32 cellular contexts compared by ENCODE assay signal in the genomic region with DNA sequence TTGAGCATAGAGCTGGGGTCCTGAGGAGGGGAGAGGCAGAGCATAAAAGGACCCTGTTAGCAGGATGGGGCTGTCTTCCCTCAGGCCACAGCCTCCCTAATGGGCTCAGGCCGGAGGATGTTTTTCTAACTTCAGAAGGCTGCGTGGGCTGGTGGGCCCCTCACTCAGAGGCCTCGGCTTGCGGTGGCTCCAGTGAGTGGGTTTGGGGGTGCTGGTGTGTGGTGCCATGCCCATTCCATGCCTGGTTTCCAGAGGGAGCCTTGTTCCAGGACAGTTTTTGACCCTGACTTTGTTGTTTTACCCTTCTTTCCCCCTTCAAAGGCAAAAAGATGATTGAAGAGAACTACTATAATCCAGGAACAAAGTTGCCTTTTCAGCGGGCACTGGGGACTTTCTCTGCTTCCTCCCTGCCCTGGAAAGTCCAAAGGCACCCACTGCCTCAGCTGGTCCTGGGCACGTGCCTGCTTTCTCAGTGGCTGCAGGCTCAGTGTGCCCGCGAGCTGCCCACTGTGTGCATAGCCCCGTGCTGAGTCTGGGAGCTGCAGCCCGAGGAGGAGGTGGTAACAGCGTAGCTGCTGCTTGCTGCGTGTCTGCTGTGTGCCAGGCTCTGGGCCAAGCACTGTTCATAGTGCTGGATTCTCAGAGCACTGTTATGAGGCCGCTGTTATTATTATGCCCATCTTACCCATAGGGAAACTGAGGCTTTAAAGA.
"Had no signal": no experiment of that assay in that cellular context is flagged by ENCODE, and none has a peak within 500 bp of the region (broad histone marks: within the 10 kb centered on the region; RNA-seq: fewer than 3 reads in every experiment).

No MANE protein-coding gene starts in this region.

- H3K9me3 Mint-ChIP-seq: T-helper 1 cell treated with Interleukin-12 subunit alpha and Interleukin-12 subunit beta and Interleukin-4 antibody, amounts not matched to agents 30 μg/mL and 1 μg/mL, for 36 hours had no signal

- DNase-seq: activated B cell treated with CpG ODN at 0.5 μM for 24 hours; activated CD4-positive, alpha-beta memory T cell treated with anti-CD3 and anti-CD28 coated beads for 36 hours; activated CD4-positive, alpha-beta T cell treated with anti-CD3 and anti-CD28 coated beads for 4 hours; activated CD4-positive, alpha-beta T cell treated with anti-CD3 and anti-CD28 coated beads, Interleukin-2, amount 50 U/mL, for 1 hour; activated CD4-positive, CD25-positive, alpha-beta regulatory T cell treated with anti-CD3 and anti-CD28 coated beads, Interleukin-2, amount 50 U/mL, for 72 hours; activated CD8-positive, alpha-beta memory T cell treated with anti-CD3 and anti-CD28 coated beads for 24 hours; activated CD8-positive, alpha-beta memory T cell treated with anti-CD3 and anti-CD28 coated beads, Interleukin-2, amount 10 ng/mL, durations not matched to agents 7 days and 5 days; activated CD8-positive, alpha-beta memory T cell treated with anti-CD3 and anti-CD28 coated beads, Interleukin-2, amount 50 U/mL, for 48 hours; activated effector memory CD4-positive, alpha-beta T cell treated with Interleukin-2 at 50 U/mL for 16 hours; activated naive CD4-positive, alpha-beta T cell treated with anti-CD3 and anti-CD28 coated beads, Interleukin-2, amount 10 ng/mL, durations not matched to agents 7 days and 5 days; activated T-cell treated with anti-CD3 and anti-CD28 coated beads, Interleukin-2, amount 50 U/mL, for 48 hours; amniotic stem cell; aorta; brain microvascular endothelial cell; Karpas-422; KBM-7; NCI-H1105; NCI-H1417 treated with DMSO at 0.1 percent for 48 hours; NCI-H1930; NCI-H2081 treated with DMSO at 0.1 percent for 48 hours; NCI-H226; NCI-H446 treated with DMSO at 0.1 percent for 48 hours; NCI-H524; NCI-H69; PC-3; Peyer's patch; RPMI8226; SHP77 treated with DMSO at 0.1 percent for 48 hours; SK-N-SH had no signal

- H3K36me3 Mint-ChIP-seq: activated naive CD4-positive, alpha-beta T cell treated with anti-CD3 and anti-CD28 coated beads, Interleukin-2, amount 10 ng/mL, durations not matched to agents 7 days and 5 days had no signal

- H3K4me1 Mint-ChIP-seq: activated CD8-positive, alpha-beta memory T cell treated with anti-CD3 and anti-CD28 coated beads, Interleukin-2, amount 10 ng/mL, durations not matched to agents 7 days and 5 days; activated naive CD4-positive, alpha-beta T cell treated with anti-CD3 and anti-CD28 coated beads, Interleukin-2, amount 10 ng/mL, durations not matched to agents 7 days and 5 days had no signal

- H3K4me3 Mint-ChIP-seq: activated B cell treated with CpG ODN at 0.5 μM for 24 hours; activated CD4-positive, alpha-beta memory T cell treated with anti-CD3 and anti-CD28 coated beads for 36 hours; activated CD8-positive, alpha-beta memory T cell treated with anti-CD3 and anti-CD28 coated beads, Interleukin-2, amount 10 ng/mL, durations not matched to agents 7 days and 5 days; activated naive CD4-positive, alpha-beta T cell treated with anti-CD3 and anti-CD28 coated beads, Interleukin-2, amount 10 ng/mL, durations not matched to agents 7 days and 5 days; activated naive CD8-positive, alpha-beta T cell; T-helper 1 cell treated with Interleukin-12 subunit alpha and Interleukin-12 subunit beta and Interleukin-4 antibody, amounts not matched to agents 30 μg/mL and 1 μg/mL, for 36 hours; T-helper 2 cell treated with Interferon-gamma antibody and Interleukin-4, amounts not matched to agents 5 μg/mL and 100 μg/mL, for 36 hours had no signal

- ATAC-seq: activated CD8-positive, alpha-beta memory T cell treated with anti-CD3 and anti-CD28 coated beads, Interleukin-2, amount 10 ng/mL, durations not matched to agents 7 days and 5 days; PC-3 had no signal

- H3K27me3 Mint-ChIP-seq: activated CD4-positive, alpha-beta memory T cell treated with anti-CD3 and anti-CD28 coated beads for 36 hours; activated CD8-positive, alpha-beta memory T cell treated with anti-CD3 and anti-CD28 coated beads, Interleukin-2, amount 10 ng/mL, durations not matched to agents 7 days and 5 days; activated naive CD8-positive, alpha-beta T cell had no signal

- H3K27ac Mint-ChIP-seq: activated B cell treated with CpG ODN at 0.5 μM for 24 hours; activated CD4-positive, alpha-beta memory T cell treated with anti-CD3 and anti-CD28 coated beads for 36 hours; activated CD8-positive, alpha-beta memory T cell treated with anti-CD3 and anti-CD28 coated beads, Interleukin-2, amount 10 ng/mL, durations not matched to agents 7 days and 5 days; activated naive CD4-positive, alpha-beta T cell treated with anti-CD3 and anti-CD28 coated beads, Interleukin-2, amount 10 ng/mL, durations not matched to agents 7 days and 5 days; activated naive CD8-positive, alpha-beta T cell; T-helper 1 cell treated with Interleukin-12 subunit alpha and Interleukin-12 subunit beta and Interleukin-4 antibody, amounts not matched to agents 30 μg/mL and 1 μg/mL, for 36 hours; T-helper 2 cell treated with Interferon-gamma antibody and Interleukin-4, amounts not matched to agents 5 μg/mL and 100 μg/mL, for 36 hours had no signal
